ENCODE assay signal across 11 cellular contexts in genomic region chr4:186700746-186701145, GRCh38. TPM values are rescaled to one million over a fixed set of nuclear protein-coding genes. Genes with fewer than 3 reads are reported as not detected.
DNase-seq lines count a peak whose midpoint lies in the region; ATAC-seq and TF ChIP-seq lines count a peak whose summit lies in the region.
"Had no signal": no experiment of that assay in that cellular context is flagged by ENCODE, and none has a peak within 500 bp of the region (broad histone marks: within the 10 kb centered on the region; RNA-seq: fewer than 3 reads in every experiment).

No MANE protein-coding gene starts in this region.

- H3K27me3 Mint-ChIP-seq in Calu3 (ENCODE audit: unreplicated experiment), result no peaks in the 10 kb centered on the region
- peaks cover 2% of the 10 kb centered on the region for H3K27me3 Mint-ChIP-seq in activated CD4-positive, alpha-beta memory T cell treated with anti-CD3 and anti-CD28 coated beads for 36 hours

- no peak overlapping the region for H3K27ac ChIP-seq in brain microvascular endothelial cell
- peak overlapping the region; percentile 39 for H3K27ac ChIP-seq in hepatocyte
- H3K27ac ChIP-seq: BLaER1 had no signal

- H3K4me3 ChIP-seq in brain microvascular endothelial cell (ENCODE audit: low read depth, low read length), result no peak overlapping the region
- H3K4me3 ChIP-seq in hepatocyte, result no peak overlapping the region
- H3K4me3 ChIP-seq: BLaER1 had no signal

- peak overlapping the region; percentile 67 for H3K27ac Mint-ChIP-seq in Calu3 (ENCODE audit: unreplicated experiment)
- H3K27ac Mint-ChIP-seq in activated CD4-positive, alpha-beta memory T cell treated with anti-CD3 and anti-CD28 coated beads for 36 hours, result no peak overlapping the region

- DNase-seq in Calu3 (peak; percentile 34), brain microvascular endothelial cell (peak; percentile 41), hepatocyte (ENCODE audit: low spot score) (no peak), renal cortical epithelial cell (ENCODE audit: low read depth) (peak; percentile 64), retina (no peak), NCI-H510A treated with DMSO at 0.1 percent for 48 hours (lab: John Stamatoyannopoulos, UW) (no peak)
- DNase-seq in activated CD4-positive, alpha-beta memory T cell treated with anti-CD3 and anti-CD28 coated beads for 36 hours, result no peak
- DNase-seq: activated naive CD4-positive, alpha-beta T cell; stimulated activated CD4-positive, alpha-beta T cell treated with anti-CD3 and anti-CD28 coated beads, Interleukin-12 subunit alpha, Interleukin-12 subunit beta, amount 100 ng/mL, for 4 hours had no signal

- POLR2A ChIA-PET in activated CD4-positive, alpha-beta memory T cell treated with anti-CD3 and anti-CD28 coated beads for 36 hours (lab: Charles Lee), result no interaction called here

- no peak for TF ChIP-seq CTCF in Calu3 (IDR thresholded peaks at IDR 0.05; ENCODE audit: unreplicated experiment)
- TF ChIP-seq CTCF in brain microvascular endothelial cell (IDR thresholded peaks at IDR 0.05; ENCODE audit: low read depth, low read length, missing control alignments), result no peak
- no peak for TF ChIP-seq CTCF in hepatocyte (IDR thresholded peaks at IDR 0.05; ENCODE audit: poor library complexity)

- H3K9me3 ChIP-seq in hepatocyte (ENCODE audit: low read depth), result no peaks in the 10 kb centered on the region

- in situ Hi-C loops in brain microvascular endothelial cell (cut with HindIII; ENCODE audit: low pct_ligation_motif_present, low sequenced_read_pairs), result no loop called here

- WGBS in hepatocyte (ENCODE audit: low lambda C conversion rate, missing lambda C conversion rate), result 92% methylated on average over 16 of the region's 16 CpGs

- no TSS peak for BruUV-seq in Calu3 (replicated peaks; lab: Mats Ljungman, UMichigan)

- intact Hi-C loops in Calu3 (cut with micrococcal nuclease; ENCODE audit: unreplicated experiment), result no loop called here
- intact Hi-C loops in activated CD4-positive, alpha-beta memory T cell treated with anti-CD3 and anti-CD28 coated beads for 36 hours (cut with micrococcal nuclease), result no loop called here

- no peaks in the 10 kb centered on the region for H3K9me3 Mint-ChIP-seq in Calu3 (ENCODE audit: low read depth, unreplicated experiment)
- peaks cover 3% of the 10 kb centered on the region for H3K9me3 Mint-ChIP-seq in activated CD4-positive, alpha-beta memory T cell treated with anti-CD3 and anti-CD28 coated beads for 36 hours

- H3K9me2 ChIP-seq in hepatocyte (replicated peaks; ENCODE audit: insufficient read depth), result no peaks in the 10 kb centered on the region

- H3K36me3 Mint-ChIP-seq in Calu3 (ENCODE audit: insufficient read depth, unreplicated experiment), result peaks cover 35% of the 10 kb centered on the region
- H3K36me3 Mint-ChIP-seq in activated CD4-positive, alpha-beta memory T cell treated with anti-CD3 and anti-CD28 coated beads for 36 hours, result no peaks in the 10 kb centered on the region

- peak overlapping the region; percentile 33 for H3K4me2 ChIP-seq in hepatocyte
- H3K4me2 ChIP-seq: BLaER1 had no signal

- H3K36me3 ChIP-seq in brain microvascular endothelial cell (replicated peaks) (peaks cover 12% of the 10 kb centered on the region), hepatocyte (replicated peaks; ENCODE audit: insufficient read depth, low read depth) (no peaks in the 10 kb centered on the region)

- no peak for ATAC-seq in GM18498 (IDR thresholded peaks at IDR 0.05; ENCODE audit: unreplicated experiment)

- peaks cover 55% of the 10 kb centered on the region for H4K20me1 ChIP-seq in hepatocyte (ENCODE audit: insufficient read depth, poor library complexity, severe bottlenecking)

- H3K4me1 Mint-ChIP-seq in Calu3 (ENCODE audit: low read depth, unreplicated experiment), result peaks cover 76% of the 10 kb centered on the region
- H3K4me1 Mint-ChIP-seq in activated CD4-positive, alpha-beta memory T cell treated with anti-CD3 and anti-CD28 coated beads for 36 hours (ENCODE audit: low read depth), result no peaks in the 10 kb centered on the region

- peak overlapping the region; percentile 59 for H3K4me3 Mint-ChIP-seq in Calu3 (ENCODE audit: low read depth, unreplicated experiment)
- no peak overlapping the region for H3K4me3 Mint-ChIP-seq in activated CD4-positive, alpha-beta memory T cell treated with anti-CD3 and anti-CD28 coated beads for 36 hours

- H3K27me3 ChIP-seq in brain microvascular endothelial cell (replicated peaks) (no peaks in the 10 kb centered on the region), hepatocyte (no peaks in the 10 kb centered on the region)
- H3K27me3 ChIP-seq: BLaER1 had no signal

- CTCF ChIA-PET in Calu3 (lab: Charles Lee), result no interaction called here
- CTCF ChIA-PET in activated CD4-positive, alpha-beta memory T cell treated with anti-CD3 and anti-CD28 coated beads for 36 hours (lab: Charles Lee), result no interaction called here

- no peak overlapping the region for H2AFZ ChIP-seq in hepatocyte

- peaks cover 97% of the 10 kb centered on the region for H3K79me2 ChIP-seq in hepatocyte

- peaks cover 21% of the 10 kb centered on the region for H3K4me1 ChIP-seq in hepatocyte (ENCODE audit: insufficient read depth)
- H3K4me1 ChIP-seq: BLaER1 had no signal

RNA-seq across cellular contexts. Expression of gene FAT1, which starts 22.9 kb away (rescaled TPM):
- total RNA-seq in Calu3 (2022) (197 and 210 TPM in 2 replicates), hepatocyte (156 and 168 TPM in 2 replicates), renal cortical epithelial cell (251 and 594 TPM in 2 replicates)
- 33.9 and 35.3 TPM in 2 replicates for polyA plus RNA-seq in hepatocyte
- not detected for total RNA-seq in activated CD4-positive, alpha-beta memory T cell treated with anti-CD3 and anti-CD28 coated beads for 36 hours

Comparison
In these comparisons a context has a peak if more than half of its experiments do, and no peak if none do; other contexts are left out.
1. DNase-seq: peak in Calu3 (single experiment), brain microvascular endothelial cell (single experiment) and renal cortical epithelial cell (single experiment); none in hepatocyte (single experiment), retina (single experiment), activated CD4-positive, alpha-beta memory T cell treated with anti-CD3 and anti-CD28 coated beads for 36 hours (single experiment) and NCI-H510A treated with DMSO at 0.1 percent for 48 hours (single experiment).
2. RNA of gene FAT1, which starts 22.9 kb away (total RNA-seq): 251 to 594 TPM in renal cortical epithelial cell, 197 to 210 TPM in Calu3 and 156 to 168 TPM in hepatocyte; not detected in activated CD4-positive, alpha-beta memory T cell treated with anti-CD3 and anti-CD28 coated beads for 36 hours; every median in the first group is over 100 times any median in the second.